ENCODE assay signal across 1 cellular context in genomic region chr10:114542373-114542772, GRCh38.
TF ChIP-seq lines count a peak whose summit lies in the region.

No MANE protein-coding gene starts in this region.

TF ChIP-seq in K562, 482 proteins besides CTCF, POLR2A, EP300 and RAD21 (continued from another document):
- TF ChIP-seq, protein P1, sequence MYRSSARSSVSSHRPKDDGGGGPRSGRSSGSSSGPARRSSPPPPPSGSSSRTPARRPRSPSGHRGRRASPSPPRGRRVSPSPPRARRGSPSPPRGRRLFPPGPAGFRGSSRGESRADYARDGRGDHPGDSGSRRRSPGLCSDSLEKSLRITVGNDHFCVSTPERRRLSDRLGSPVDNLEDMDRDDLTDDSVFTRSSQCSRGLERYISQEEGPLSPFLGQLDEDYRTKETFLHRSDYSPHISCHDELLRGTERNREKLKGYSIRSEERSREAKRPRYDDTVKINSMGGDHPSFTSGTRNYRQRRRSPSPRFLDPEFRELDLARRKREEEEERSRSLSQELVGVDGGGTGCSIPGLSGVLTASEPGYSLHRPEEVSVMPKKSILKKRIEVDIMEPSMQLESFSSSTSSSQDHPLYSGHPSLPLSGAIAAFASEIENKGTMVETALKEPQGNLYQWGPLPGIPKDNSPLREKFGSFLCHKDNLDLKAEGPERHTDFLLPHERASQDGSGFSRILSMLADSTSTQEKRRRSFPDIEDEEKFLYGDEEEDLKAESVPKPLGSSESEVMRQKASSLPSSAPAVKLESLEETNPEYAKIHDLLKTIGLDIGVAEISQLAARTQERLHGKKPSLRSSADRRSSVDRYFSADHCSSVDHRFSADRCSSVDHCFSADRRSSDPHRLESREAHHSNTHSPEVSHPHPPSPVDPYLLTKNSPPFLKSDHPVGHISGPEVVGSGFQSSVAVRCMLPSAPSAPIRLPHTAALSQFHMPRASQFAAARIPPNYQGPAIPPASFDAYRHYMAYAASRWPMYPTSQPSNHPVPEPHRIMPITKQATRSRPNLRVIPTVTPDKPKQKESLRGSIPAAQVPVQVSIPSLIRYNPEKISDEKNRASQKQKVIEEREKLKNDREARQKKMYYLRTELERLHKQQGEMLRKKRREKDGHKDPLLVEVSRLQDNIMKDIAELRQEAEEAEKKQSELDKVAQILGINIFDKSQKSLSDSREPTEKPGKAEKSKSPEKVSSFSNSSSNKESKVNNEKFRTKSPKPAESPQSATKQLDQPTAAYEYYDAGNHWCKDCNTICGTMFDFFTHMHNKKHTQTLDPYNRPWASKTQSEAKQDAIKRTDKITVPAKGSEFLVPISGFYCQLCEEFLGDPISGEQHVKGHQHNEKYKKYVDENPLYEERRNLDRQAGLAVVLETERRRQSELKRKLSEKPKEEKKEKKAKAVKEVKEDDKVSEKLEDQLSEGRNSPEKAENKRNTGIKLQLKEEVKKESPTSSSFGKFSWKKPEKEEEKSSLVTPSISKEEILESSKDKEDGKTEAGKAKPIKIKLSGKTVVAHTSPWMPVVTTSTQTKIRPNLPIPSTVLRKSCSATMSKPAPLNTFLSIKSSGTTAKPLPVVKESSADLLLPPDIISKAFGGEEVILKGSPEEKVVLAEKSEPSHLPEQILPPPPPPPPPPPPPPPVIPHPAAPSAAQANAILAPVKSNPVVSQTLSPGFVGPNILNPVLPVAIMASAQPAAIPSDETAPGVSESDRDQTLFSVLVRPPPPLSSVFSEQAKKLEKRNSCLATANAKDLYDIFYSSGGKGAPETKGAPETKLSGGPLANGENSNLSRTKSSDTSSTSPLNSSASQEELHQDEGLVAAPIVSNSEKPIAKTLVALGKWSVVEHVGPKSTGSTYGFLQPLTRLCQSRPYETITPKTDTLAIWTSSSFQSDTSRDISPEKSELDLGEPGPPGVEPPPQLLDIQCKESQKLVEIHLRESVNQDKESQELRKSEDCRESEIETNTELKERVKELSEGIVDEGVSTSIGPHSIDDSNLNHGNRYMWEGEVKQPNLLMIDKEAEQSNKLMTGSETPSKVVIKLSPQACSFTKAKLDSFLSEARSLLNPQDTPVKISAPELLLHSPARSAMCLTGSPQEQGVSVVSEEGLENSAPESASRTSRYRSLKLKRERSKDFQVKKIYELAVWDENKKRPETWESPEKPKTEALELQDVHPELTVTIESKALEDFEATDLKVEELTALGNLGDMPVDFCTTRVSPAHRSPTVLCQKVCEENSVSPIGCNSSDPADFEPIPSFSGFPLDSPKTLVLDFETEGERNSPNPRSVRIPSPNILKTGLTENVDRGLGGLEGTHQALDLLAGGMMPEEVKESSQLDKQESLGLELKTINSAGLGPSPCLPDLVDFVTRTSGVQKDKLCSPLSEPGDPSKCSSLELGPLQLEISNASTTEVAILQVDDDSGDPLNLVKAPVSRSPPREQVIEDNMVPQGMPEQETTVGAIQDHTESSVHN (IDR thresholded peaks at IDR 0.05; ENCODE audit: borderline replicate concordance in 1 of 2, low read depth in 1 of 2): no peak
- TF ChIP-seq ZNF263 (CRISPR knock-in tag; IDR thresholded peaks at IDR 0.05; ENCODE audit: borderline replicate concordance): 0 out of 2 replicates have a peak, but pooled peaks have one; percentile 15
